Comparison of ENCODE assay signal across 9 cellular contexts in genomic region chr18:49161627-49162026, GRCh38.
DNase-seq lines count a peak whose midpoint lies in the region; ATAC-seq and TF ChIP-seq lines count a peak whose summit lies in the region.
"Had no signal": no experiment of that assay in that cellular context is flagged by ENCODE, and none has a peak within 500 bp of the region (broad histone marks: within the 10 kb centered on the region; RNA-seq: fewer than 3 reads in every experiment).

No MANE protein-coding gene starts in this region.

- H3K4me1 ChIP-seq in left lung (no peaks in the 10 kb centered on the region), testis (no peaks in the 10 kb centered on the region)

- TF ChIP-seq CTCF in fibroblast of pulmonary artery (IDR thresholded peaks at IDR 0.05; ENCODE audit: low read length, missing control alignments) (no peak), left lung (IDR thresholded peaks at IDR 0.05) (no peak), testis (IDR thresholded peaks at IDR 0.05) (no peak)

- WGBS in testis, 2 donors, result 52 to 77% methylated on average over 1 of the region's 1 CpG

- peaks cover 0 to 12% of the 10 kb centered on the region in 2 donors for H3K9me3 ChIP-seq in left lung
- no peaks in the 10 kb centered on the region for H3K9me3 ChIP-seq in testis

- no peaks in the 10 kb centered on the region for H3K27me3 ChIP-seq in left lung
- H3K27me3 ChIP-seq in testis, result no peaks in the 10 kb centered on the region

- peak; percentile 89 for ATAC-seq in GM19468 (IDR thresholded peaks at IDR 0.05; ENCODE audit: extremely low read depth, unreplicated experiment)
- peak; percentile 92 for ATAC-seq in HG03460 (IDR thresholded peaks at IDR 0.05; ENCODE audit: unreplicated experiment)
- no peak for ATAC-seq in left lung

- intact Hi-C loops in left lung (cut with DNase I), result no loop called here
- intact Hi-C loops in testis (cut with DNase I; ENCODE audit: low total_unique reads), result no loop called here

- H3K27ac ChIP-seq in left lung (no peak overlapping the region), testis (no peak overlapping the region)
- H3K27ac ChIP-seq: HL-60 had no signal

- TF ChIP-seq POLR2A in testis (IDR thresholded peaks at IDR 0.05), result no peak

- DNase-seq in GF-D8 (lab: John Stamatoyannopoulos, UW) (peak; percentile 48), fibroblast of pulmonary artery (ENCODE audit: low read depth) (peak; percentile 54), left lung (no peak), inferior parietal cortex (ENCODE audit: extremely low spot score) (no peak), testis (no peak), NCI-H146 (lab: John Stamatoyannopoulos, UW) (no peak)

- H3K4me3 ChIP-seq in fibroblast of pulmonary artery (replicated peaks; ENCODE audit: low read depth, low read length) (no peak overlapping the region), left lung (no peak overlapping the region), testis (no peak overlapping the region)

- H3K36me3 ChIP-seq in left lung (peaks cover 0 to 5% of the 10 kb centered on the region in 2 donors), testis (ENCODE audit: low read depth, missing control alignments) (no peaks in the 10 kb centered on the region)

Comparison
In these comparisons a context has a peak if more than half of its experiments do, and no peak if none do; other contexts are left out.
1. DNase-seq: peak in GF-D8 (single experiment) and fibroblast of pulmonary artery (single experiment); none in left lung (0 of 2), inferior parietal cortex (single experiment), testis (single experiment) and NCI-H146 (single experiment).